19 cellular contexts compared by ENCODE assay signal in genomic region chr17:76496464-76496863, GRCh38. TPM values are rescaled to one million over a fixed set of nuclear protein-coding genes. Genes with fewer than 3 reads are reported as not detected.
DNase-seq lines count a peak whose midpoint lies in the region; ATAC-seq and TF ChIP-seq lines count a peak whose summit lies in the region.
"Had no signal": no experiment of that assay in that cellular context is flagged by ENCODE, and none has a peak within 500 bp of the region (broad histone marks: within the 10 kb centered on the region; RNA-seq: fewer than 3 reads in every experiment).

No MANE protein-coding gene starts in this region.

- peaks cover 58% of the 10 kb centered on the region for H3K4me1 Mint-ChIP-seq in T-helper 1 cell treated with Interleukin-12 subunit alpha and Interleukin-12 subunit beta and Interleukin-4 antibody, amounts not matched to agents 30 μg/mL and 1 μg/mL, for 36 hours (ENCODE audit: low read depth)
- H3K4me1 Mint-ChIP-seq in activated T-helper 17 cell treated with anti-CD3 and anti-CD28 coated beads, Interleukin-2, amount 50 U/mL, for 72 hours: peaks cover 24% of the 10 kb centered on the region

- H3K36me3 Mint-ChIP-seq in T-helper 1 cell treated with Interleukin-12 subunit alpha and Interleukin-12 subunit beta and Interleukin-4 antibody, amounts not matched to agents 30 μg/mL and 1 μg/mL, for 36 hours (ENCODE audit: low read depth): peaks cover 12% of the 10 kb centered on the region
- H3K36me3 Mint-ChIP-seq in activated T-helper 17 cell treated with anti-CD3 and anti-CD28 coated beads, Interleukin-2, amount 50 U/mL, for 72 hours (ENCODE audit: low read depth): peaks cover 12% of the 10 kb centered on the region

- H3K27me3 ChIP-seq in neuronal stem cell (ENCODE audit: control insufficient read depth in 3 of 3, insufficient read depth in 3 of 3, low read depth in 1 of 3, low read length in 3 of 3) (peaks cover 5 to 86% (median 14%) of the 10 kb centered on the region in 3 experiments), esophagus squamous epithelium (no peaks in the 10 kb centered on the region)
- H3K27me3 ChIP-seq: MG63, upper lobe of right lung had no signal

- no peaks in the 10 kb centered on the region for H3K79me1 ChIP-seq in neuronal stem cell (ENCODE audit: low read depth, low read length)

- no peak overlapping the region for H3K14ac ChIP-seq in neuronal stem cell (ENCODE audit: low read length)

- H4K91ac ChIP-seq in neuronal stem cell (ENCODE audit: low read depth, low read length, poor library complexity): no peak overlapping the region

- H3K4me3 ChIP-seq in neuronal stem cell (ENCODE audit: low read length in 2 of 2) (no peak overlapping the region), esophagus squamous epithelium (no peak overlapping the region)
- H3K4me3 ChIP-seq: MG63, smooth muscle cell, upper lobe of right lung had no signal

- H3K4me1 ChIP-seq in neuronal stem cell (ENCODE audit: control insufficient read depth in 2 of 2, insufficient read depth in 1 of 2, low read depth in 1 of 2, low read length in 2 of 2) (peaks cover 10 to 35% of the 10 kb centered on the region in 2 donors), esophagus squamous epithelium (peaks cover 38 to 97% (median 51%) of the 10 kb centered on the region in 3 donors)

- no peak for DNase-seq in T-helper 1 cell
- DNase-seq in GM13976 (ENCODE audit: low spot score): peak; percentile 62
- DNase-seq in neuronal stem cell (ENCODE audit: low spot score): no peak
- no peak for DNase-seq in esophagus squamous epithelium (lab: John Stamatoyannopoulos, UW)
- DNase-seq: activated CD4-positive, alpha-beta T cell treated with anti-CD3 and anti-CD28 coated beads, Interleukin-2, amount 50 U/mL, for 1 hour; Calu3; NCI-H1436; NCI-H526; stimulated activated CD4-positive, alpha-beta T cell treated with anti-CD3 and anti-CD28 coated beads, Interleukin-4, amount 100 ng/mL, for 24 hours; upper lobe of right lung had no signal

- no peak overlapping the region for H3K4me3 Mint-ChIP-seq in T-helper 1 cell treated with Interleukin-12 subunit alpha and Interleukin-12 subunit beta and Interleukin-4 antibody, amounts not matched to agents 30 μg/mL and 1 μg/mL, for 36 hours
- no peak overlapping the region for H3K4me3 Mint-ChIP-seq in activated T-helper 17 cell treated with anti-CD3 and anti-CD28 coated beads, Interleukin-2, amount 50 U/mL, for 72 hours

- no peak overlapping the region for H2BK5ac ChIP-seq in neuronal stem cell (ENCODE audit: low read length)

- H3K27ac ChIP-seq in neuronal stem cell (replicated peaks; ENCODE audit: low read length) (no peak overlapping the region), esophagus squamous epithelium (no peak overlapping the region)
- H3K27ac ChIP-seq: 22Rv1, upper lobe of right lung had no signal

- H2AK5ac ChIP-seq in neuronal stem cell (ENCODE audit: low read depth, low read length): no peak overlapping the region

- no peaks in the 10 kb centered on the region for H3K9me3 Mint-ChIP-seq in T-helper 1 cell treated with Interleukin-12 subunit alpha and Interleukin-12 subunit beta and Interleukin-4 antibody, amounts not matched to agents 30 μg/mL and 1 μg/mL, for 36 hours
- H3K9me3 Mint-ChIP-seq in activated T-helper 17 cell treated with anti-CD3 and anti-CD28 coated beads, Interleukin-2, amount 50 U/mL, for 72 hours: no peaks in the 10 kb centered on the region

- H3K27me3 Mint-ChIP-seq in T-helper 1 cell treated with Interleukin-12 subunit alpha and Interleukin-12 subunit beta and Interleukin-4 antibody, amounts not matched to agents 30 μg/mL and 1 μg/mL, for 36 hours (ENCODE audit: low read depth): no peaks in the 10 kb centered on the region
- H3K27me3 Mint-ChIP-seq in activated T-helper 17 cell treated with anti-CD3 and anti-CD28 coated beads, Interleukin-2, amount 50 U/mL, for 72 hours: no peaks in the 10 kb centered on the region

- H3K9ac ChIP-seq in neuronal stem cell (ENCODE audit: low read depth, low read length, poor library complexity): no peak overlapping the region

- ATAC-seq in activated T-helper 17 cell treated with anti-CD3 and anti-CD28 coated beads, Interleukin-2, amount 50 U/mL, for 72 hours (replicated peaks): peak; percentile 13
- no peak for ATAC-seq in GM19463 (IDR thresholded peaks at IDR 0.05; ENCODE audit: unreplicated experiment)
- no peak for ATAC-seq in GM21526 (IDR thresholded peaks at IDR 0.05; ENCODE audit: low FRiP score, unreplicated experiment)
- ATAC-seq: Right ventricle myocardium inferior, upper lobe of right lung had no signal

- H2AFZ ChIP-seq in neuronal stem cell (ENCODE audit: low read length): no peak overlapping the region

- peak overlapping the region; percentile 49 for H3K27ac Mint-ChIP-seq in T-helper 1 cell treated with Interleukin-12 subunit alpha and Interleukin-12 subunit beta and Interleukin-4 antibody, amounts not matched to agents 30 μg/mL and 1 μg/mL, for 36 hours
- H3K27ac Mint-ChIP-seq in activated T-helper 17 cell treated with anti-CD3 and anti-CD28 coated beads, Interleukin-2, amount 50 U/mL, for 72 hours: no peak overlapping the region

- no peak overlapping the region for H3K18ac ChIP-seq in neuronal stem cell (ENCODE audit: low read length)

- no peak overlapping the region for H3K4ac ChIP-seq in neuronal stem cell (ENCODE audit: low read length)

- no peak overlapping the region for H2BK15ac ChIP-seq in neuronal stem cell (ENCODE audit: low read length)

- no peak overlapping the region for H2BK12ac ChIP-seq in neuronal stem cell (ENCODE audit: low read length)

- TF ChIP-seq CTCF in GM13976 (IDR thresholded peaks at IDR 0.05; ENCODE audit: borderline replicate concordance, control extremely low read depth, extremely low read depth, insufficient read depth, missing control alignments): no peak
- TF ChIP-seq CTCF in esophagus squamous epithelium (IDR thresholded peaks at IDR 0.05): no peak

- intact Hi-C loops in esophagus squamous epithelium (cut with DNase I): no loop called here

- H3K9me3 ChIP-seq in neuronal stem cell (replicated peaks in 1 of 2; ENCODE audit: control insufficient read depth in 2 of 2, insufficient read depth in 1 of 2, low read depth in 1 of 2, low read length in 2 of 2) (no peaks in the 10 kb centered on the region), esophagus squamous epithelium (no peaks in the 10 kb centered on the region)
- H3K9me3 ChIP-seq: MG63, upper lobe of right lung had no signal

- H2BK120ac ChIP-seq in neuronal stem cell (ENCODE audit: low read depth, low read length): no peak overlapping the region

- no peak overlapping the region for H4K8ac ChIP-seq in neuronal stem cell (ENCODE audit: low read depth, low read length)

- no peaks in the 10 kb centered on the region for H3K36me3 ChIP-seq in neuronal stem cell (replicated peaks in 1 of 2; ENCODE audit: control insufficient read depth in 2 of 2, insufficient read depth in 2 of 2, low read length in 2 of 2)
- H3K36me3 ChIP-seq in esophagus squamous epithelium: no peaks in the 10 kb centered on the region
- H3K36me3 ChIP-seq: upper lobe of right lung had no signal

- no peak overlapping the region for H3K4me2 ChIP-seq in neuronal stem cell (ENCODE audit: insufficient read depth, low read length, poor library complexity, severe bottlenecking)
- H3K4me2 ChIP-seq: smooth muscle cell had no signal

- in situ Hi-C loops in GM13976 (cut with MboI; ENCODE audit: low sequenced_read_pairs, unreplicated experiment): no loop called here

- WGBS in neuronal stem cell (ENCODE audit: extremely low coverage in 2 of 2, insufficient read length in 2 of 2, insufficient replicate concordance in 1 of 2), 2 donors: no CpG with 5 or more reads among the region's 6 CpGs
- 89 to 90% methylated on average over 5 to 6 of the region's 6 CpGs for WGBS in esophagus squamous epithelium, 2 donors

- H3K23ac ChIP-seq in neuronal stem cell (ENCODE audit: low read depth, low read length, poor library complexity): peak overlapping the region; percentile 40

- no peak for TF ChIP-seq POLR2A in esophagus squamous epithelium (IDR thresholded peaks at IDR 0.05)

RNA-seq across cellular contexts. Expression of gene RHBDF2, which starts 4.8 kb away (rescaled TPM):
- 10 to 100 TPM; 33.3 to 56.5 TPM for total RNA-seq in activated T-helper 17 cell treated with anti-CD3 and anti-CD28 coated beads, Interleukin-2, amount 50 U/mL, for 72 hours
- 2.4 TPM for polyA plus RNA-seq in neuronal stem cell (2013, experiment 1 of 2)
- polyA plus RNA-seq in neuronal stem cell (2013, experiment 2 of 2): 2.3 TPM
- total RNA-seq in esophagus squamous epithelium: 10 to 100 TPM; 27.0 to 38.5 (median 33.7) TPM

RNA-seq across cellular contexts. Expression of gene AANAT, which starts 29.1 kb away (rescaled TPM):
- not detected for total RNA-seq in activated T-helper 17 cell treated with anti-CD3 and anti-CD28 coated beads, Interleukin-2, amount 50 U/mL, for 72 hours
- polyA plus RNA-seq in neuronal stem cell (2013, experiment 1 of 2): 0.13 TPM
- polyA plus RNA-seq in neuronal stem cell (2013, experiment 2 of 2): not detected
- not detected for total RNA-seq in esophagus squamous epithelium
- total RNA-seq: Calu3, liver, Right ventricle myocardium inferior, smooth muscle cell, upper lobe of right lung had no signal
- polyA plus RNA-seq: liver, smooth muscle cell had no signal

RNA-seq across cellular contexts. Expression of gene CYGB, which starts 41.0 kb away (rescaled TPM):
- total RNA-seq in activated T-helper 17 cell treated with anti-CD3 and anti-CD28 coated beads, Interleukin-2, amount 50 U/mL, for 72 hours: not detected
- polyA plus RNA-seq in neuronal stem cell (2013, experiment 1 of 2): 0.98 TPM
- polyA plus RNA-seq in neuronal stem cell (2013, experiment 2 of 2): 0.96 TPM
- 10 to 100 TPM in 2 of 4 donors, 1 to 10 TPM in 2; 1.3 to 12.8 (median 6.9) TPM for total RNA-seq in esophagus squamous epithelium
- total RNA-seq: Calu3 had no signal

RNA-seq across cellular contexts. Expression of gene PRCD, which starts 43.4 kb away (rescaled TPM):
- not detected for total RNA-seq in activated T-helper 17 cell treated with anti-CD3 and anti-CD28 coated beads, Interleukin-2, amount 50 U/mL, for 72 hours
- 1.4 TPM for polyA plus RNA-seq in neuronal stem cell (2013, experiment 1 of 2)
- 1.2 TPM for polyA plus RNA-seq in neuronal stem cell (2013, experiment 2 of 2)
- total RNA-seq in esophagus squamous epithelium: 1 to 10 TPM in 2 of 4 donors, under 1 TPM in 1, not detected in 1; 0.73 to 2.5 (median 1.4) TPM
- total RNA-seq: Calu3 had no signal

RNA-seq across cellular contexts. Expression of gene UBE2O, which starts 43.5 kb away (rescaled TPM):
- total RNA-seq in activated T-helper 17 cell treated with anti-CD3 and anti-CD28 coated beads, Interleukin-2, amount 50 U/mL, for 72 hours: 10 to 100 TPM; 35.3 to 38.7 TPM
- 17.1 TPM for polyA plus RNA-seq in neuronal stem cell (2013, experiment 1 of 2)
- 16.9 TPM for polyA plus RNA-seq in neuronal stem cell (2013, experiment 2 of 2)
- total RNA-seq in esophagus squamous epithelium: 10 to 100 TPM; 11.9 to 19.8 (median 16.3) TPM
